Comparison of ENCODE assay signal across 9 cellular contexts in genomic region chr17:8225813-8226535, GRCh38. TPM values are rescaled to one million over a fixed set of nuclear protein-coding genes. Genes with fewer than 3 reads are reported as not detected.
A peak's percentile ranks its signal among the peaks of the same experiment; 100 is the strongest.
DNase-seq lines count a peak whose midpoint lies in the region; TF ChIP-seq lines count a peak whose summit lies in the region.
"Had no signal": no experiment of that assay in that cellular context is flagged by ENCODE, and none has a peak within 500 bp of the region (broad histone marks: within the 10 kb centered on the region; RNA-seq: fewer than 3 reads in every experiment).

No MANE protein-coding gene starts in this region.

- peaks cover 14% of the 10 kb centered on the region for H4K20me1 ChIP-seq in neural progenitor cell (ENCODE audit: low read depth)

- no peaks in the 10 kb centered on the region for H3K4me1 ChIP-seq in neural progenitor cell
- H3K4me1 ChIP-seq in testis, result peaks cover 15% of the 10 kb centered on the region

- H3F3A ChIP-seq in neural progenitor cell (ENCODE audit: low read depth), result peaks cover 63% of the 10 kb centered on the region

- peaks cover 48% of the 10 kb centered on the region for H3K4me1 Mint-ChIP-seq in neural progenitor cell

- H3K4me3 ChIP-seq in neural progenitor cell (peak overlapping the region; percentile 62), testis (peak overlapping the region in 1 of 2 donors; percentile 55)

- peak; percentile 30 for DNase-seq in GM03348 (ENCODE audit: low spot score)
- DNase-seq in NCI-H510A (lab: John Stamatoyannopoulos, UW), result peak; percentile 46
- DNase-seq in activated CD8-positive, alpha-beta memory T cell treated with anti-CD3 and anti-CD28 coated beads, Interleukin-2, amount 50 U/mL, for 48 hours, result peak; percentile 91
- DNase-seq in erythroblast (lab: John Stamatoyannopoulos, UW), result peak; percentile 77 to 82
- DNase-seq in neural progenitor cell (ENCODE audit: low spot score), result peak; percentile 83
- peak; percentile 67 for DNase-seq in testis
- DNase-seq in HuH-7.5 (ENCODE audit: low spot score), result no peak
- no peak for DNase-seq in Kasumi-1 (lab: John Stamatoyannopoulos, UW)

- H3K9me3 ChIP-seq in neural progenitor cell (ENCODE audit: low read depth), result no peaks in the 10 kb centered on the region
- H3K9me3 ChIP-seq in testis, result no peaks in the 10 kb centered on the region

- WGBS in testis, 2 donors, result 29 to 46% methylated on average over 20 of the region's 20 CpGs

- H3K27ac ChIP-seq in neural progenitor cell, result no peak overlapping the region
- peak overlapping the region; percentile 42 to 70 for H3K27ac ChIP-seq in testis
- H3K27ac ChIP-seq: VCaP had no signal

- peaks cover 28% of the 10 kb centered on the region for H3K9me3 Mint-ChIP-seq in neural progenitor cell

- H3K36me3 ChIP-seq in neural progenitor cell (no peaks in the 10 kb centered on the region), testis (ENCODE audit: low read depth, missing control alignments) (no peaks in the 10 kb centered on the region)

- H2AFZ ChIP-seq in neural progenitor cell (replicated peaks), result no peak overlapping the region

- H3K27me3 ChIP-seq in neural progenitor cell, result no peaks in the 10 kb centered on the region
- no peaks in the 10 kb centered on the region for H3K27me3 ChIP-seq in testis

- peak overlapping the region; percentile 90 for H3K4me3 Mint-ChIP-seq in neural progenitor cell

- H3K27ac Mint-ChIP-seq in neural progenitor cell, result peak overlapping the region; percentile 94

- H3K36me3 Mint-ChIP-seq in neural progenitor cell, result peaks cover 34% of the 10 kb centered on the region

- peaks cover 40% of the 10 kb centered on the region for H3K27me3 Mint-ChIP-seq in neural progenitor cell (ENCODE audit: insufficient read depth, low read depth)

- TF ChIP-seq POLR2A in erythroblast (IDR thresholded peaks at IDR 0.05; ENCODE audit: low read length), result no peak
- TF ChIP-seq POLR2A in testis (IDR thresholded peaks at IDR 0.05), result no peak

- intact Hi-C loops in testis (cut with DNase I; ENCODE audit: low total_unique reads), result no loop called here

- H3K79me2 ChIP-seq in neural progenitor cell (ENCODE audit: low read depth), result no peaks in the 10 kb centered on the region

- H3K4me2 ChIP-seq in neural progenitor cell, result peak overlapping the region; percentile 68

- H3K9ac ChIP-seq in neural progenitor cell, result no peak overlapping the region

- TF ChIP-seq CTCF in neural progenitor cell (IDR thresholded peaks at IDR 0.05), result no peak
- TF ChIP-seq CTCF in testis (IDR thresholded peaks at IDR 0.05), result no peak

RNA-seq across cellular contexts. Expression of gene AURKB, which starts 15.6 kb away (rescaled TPM):
- total RNA-seq in neural progenitor cell (ENCODE audit: low replicate concordance), result 149 and 156 TPM in 2 replicates
- 1 to 10 TPM; 2.4 to 3.7 TPM for total RNA-seq in testis
- polyA plus RNA-seq in testis (ENCODE audit: insufficient read depth, low read depth, low replicate concordance), result 3.2 TPM

RNA-seq across cellular contexts. Expression of gene CTC1, which starts 21.9 kb away (rescaled TPM):
- 6.4 and 10.4 TPM in 2 replicates for total RNA-seq in neural progenitor cell (ENCODE audit: low replicate concordance)
- total RNA-seq in testis, result 10 to 100 TPM; 30.3 to 40.0 TPM
- 22.8 TPM for polyA plus RNA-seq in testis (ENCODE audit: insufficient read depth, low read depth, low replicate concordance)

RNA-seq across cellular contexts. Expression of gene PFAS, which starts 23.1 kb away (rescaled TPM):
- 64.6 and 83.5 TPM in 2 replicates for total RNA-seq in neural progenitor cell (ENCODE audit: low replicate concordance)
- total RNA-seq in testis, result 10 to 100 TPM; 33.3 to 40.5 TPM
- 17.6 TPM for polyA plus RNA-seq in testis (ENCODE audit: insufficient read depth, low read depth, low replicate concordance)

RNA-seq across cellular contexts. Expression of gene BORCS6, which starts 36.0 kb away (rescaled TPM):
- 0.71 and 4.1 TPM in 2 replicates for total RNA-seq in neural progenitor cell (ENCODE audit: low replicate concordance)
- 10 to 100 TPM in 1 of 2 donors, 1 to 10 TPM in 1; 8.7 to 10.4 TPM for total RNA-seq in testis
- polyA plus RNA-seq in testis (ENCODE audit: insufficient read depth, low read depth, low replicate concordance), result 8.5 TPM

RNA-seq across cellular contexts. Expression of gene TMEM107, which starts 49.8 kb away (rescaled TPM):
- total RNA-seq in neural progenitor cell (ENCODE audit: low replicate concordance) (26.0 and 45.5 TPM in 2 replicates), testis (10 to 100 TPM; 17.2 to 23.2 TPM)
- 31.8 TPM for polyA plus RNA-seq in testis (ENCODE audit: insufficient read depth, low read depth, low replicate concordance)

Comparison
In these comparisons a context has a peak if more than half of its experiments do, and no peak if none do; other contexts are left out.
1. DNase-seq: peak in GM03348 (single experiment), NCI-H510A (single experiment), activated CD8-positive, alpha-beta memory T cell treated with anti-CD3 and anti-CD28 coated beads, Interleukin-2, amount 50 U/mL, for 48 hours (single experiment), erythroblast (2 of 2), neural progenitor cell (single experiment) and testis (single experiment); none in HuH-7.5 (single experiment) and Kasumi-1 (0 of 2).
2. RNA of gene AURKB, which starts 15.6 kb away (total RNA-seq): 149 to 156 TPM in neural progenitor cell; 2.4 to 3.7 TPM in testis; every median in the first group is over 10 times any median in the second.